Comparison of ENCODE assay signal across 26 cellular contexts in the genomic region with DNA sequence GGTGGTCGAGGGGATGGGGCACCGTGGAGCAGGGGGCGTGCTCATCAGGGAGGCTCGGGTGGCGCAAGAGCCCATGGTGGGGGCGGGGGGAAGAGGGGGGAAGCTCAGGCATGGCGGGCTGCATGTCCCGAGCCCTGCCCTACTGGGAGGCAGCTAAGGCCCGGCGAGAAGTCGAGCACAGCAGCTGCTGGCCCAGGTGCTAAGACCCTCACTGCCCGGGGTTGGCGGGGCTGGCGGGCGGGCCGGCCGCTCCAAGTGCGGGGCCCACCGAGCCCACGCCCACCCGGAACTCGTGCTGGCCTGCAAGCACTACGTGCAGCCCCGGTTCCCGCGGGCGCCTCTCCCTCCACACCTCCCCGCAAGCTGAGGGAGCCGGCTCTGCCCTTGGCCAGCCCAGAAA.
"Had no signal": no experiment of that assay in that cellular context is flagged by ENCODE, and none has a peak within 500 bp of the region (broad histone marks: within the 10 kb centered on the region; RNA-seq: fewer than 3 reads in every experiment).

No MANE protein-coding gene starts in this region.

- H3K27ac ChIP-seq: brain microvascular endothelial cell, coronary artery, dorsolateral prefrontal cortex, VCaP had no signal

- ATAC-seq: activated naive CD4-positive, alpha-beta T cell treated with anti-CD3 and anti-CD28 coated beads, Interleukin-2, amount 50 U/mL, for 72 hours; activated T-cell treated with anti-CD3 and anti-CD28 coated beads, Interleukin-2, amount 50 U/mL, for 72 hours; esophagus mucosa; WTC11 had no signal

- H3K4me3 Mint-ChIP-seq: activated CD4-positive, alpha-beta memory T cell treated with anti-CD3 and anti-CD28 coated beads, Interleukin-2, amount 10 ng/mL, durations not matched to agents 7 days and 5 days; activated CD4-positive, alpha-beta T cell treated with anti-CD3 and anti-CD28 coated beads, Interleukin-2, amount 10 ng/mL, durations not matched to agents 7 days and 5 days; activated naive CD4-positive, alpha-beta T cell treated with anti-CD3 and anti-CD28 coated beads, Interleukin-2, amount 10 ng/mL, durations not matched to agents 7 days and 5 days; activated naive CD8-positive, alpha-beta T cell treated with anti-CD3 and anti-CD28 coated beads, Interleukin-2, amount 10 ng/mL, durations not matched to agents 7 days and 5 days; activated T-cell treated with anti-CD3 and anti-CD28 coated beads, Interleukin-2, amount 50 U/mL, for 24 hours; activated T-cell treated with anti-CD3 and anti-CD28 coated beads, Interleukin-2, amount 50 U/mL, for 72 hours; central memory CD8-positive, alpha-beta T cell; dendritic cell treated with granulocyte-macrophage colony-stimulating factor and Interleukin-4, amounts not matched to agents 40 ng/mL and 50 ng/mL, for 4 days; endodermal cell; WTC11 had no signal

- H3K9me3 Mint-ChIP-seq: activated CD4-positive, alpha-beta memory T cell treated with anti-CD3 and anti-CD28 coated beads, Interleukin-2, amount 10 ng/mL, durations not matched to agents 7 days and 5 days; activated CD4-positive, alpha-beta T cell treated with anti-CD3 and anti-CD28 coated beads, Interleukin-2, amount 10 ng/mL, durations not matched to agents 7 days and 5 days; activated naive CD4-positive, alpha-beta T cell treated with anti-CD3 and anti-CD28 coated beads, Interleukin-2, amount 10 ng/mL, durations not matched to agents 7 days and 5 days; activated naive CD8-positive, alpha-beta T cell treated with anti-CD3 and anti-CD28 coated beads, Interleukin-2, amount 10 ng/mL, durations not matched to agents 7 days and 5 days; activated T-cell treated with anti-CD3 and anti-CD28 coated beads, Interleukin-2, amount 50 U/mL, for 24 hours; activated T-cell treated with anti-CD3 and anti-CD28 coated beads, Interleukin-2, amount 50 U/mL, for 72 hours; central memory CD8-positive, alpha-beta T cell; dendritic cell treated with granulocyte-macrophage colony-stimulating factor and Interleukin-4, amounts not matched to agents 40 ng/mL and 50 ng/mL, for 4 days had no signal

- DNase-seq: activated CD4-positive, alpha-beta memory T cell treated with anti-CD3 and anti-CD28 coated beads, Interleukin-2, amount 10 ng/mL, durations not matched to agents 7 days and 5 days; activated CD4-positive, alpha-beta T cell treated with anti-CD3 and anti-CD28 coated beads for 1 hour; activated CD4-positive, alpha-beta T cell treated with anti-CD3 and anti-CD28 coated beads for 4 hours; activated CD4-positive, alpha-beta T cell treated with anti-CD3 and anti-CD28 coated beads, Interleukin-2, amount 10 ng/mL, durations not matched to agents 7 days and 5 days; activated CD4-positive, alpha-beta T cell treated with anti-CD3 and anti-CD28 coated beads, Interleukin-2, amount 50 U/mL, for 4 hours; activated CD8-positive, alpha-beta memory T cell treated with anti-CD3 and anti-CD28 coated beads, Interleukin-2, amount 50 U/mL, for 48 hours; activated gamma-delta T cell; activated naive CD4-positive, alpha-beta T cell; activated naive CD4-positive, alpha-beta T cell treated with anti-CD3 and anti-CD28 coated beads, Interleukin-2, amount 10 ng/mL, durations not matched to agents 7 days and 5 days; activated naive CD8-positive, alpha-beta T cell treated with anti-CD3 and anti-CD28 coated beads, Interleukin-2, amount 10 ng/mL, durations not matched to agents 7 days and 5 days; activated T-cell treated with anti-CD3 and anti-CD28 coated beads for 4 hours; activated T-cell treated with anti-CD3 and anti-CD28 coated beads, Interleukin-2, amount 50 U/mL, for 24 hours; activated T-cell treated with anti-CD3 and anti-CD28 coated beads, Interleukin-2, amount 50 U/mL, for 72 hours; brain microvascular endothelial cell; dorsolateral prefrontal cortex; effector memory CD4-positive, alpha-beta T cell; endodermal cell; foreskin fibroblast; head of caudate nucleus had no signal

- H3K36me3 Mint-ChIP-seq: activated naive CD4-positive, alpha-beta T cell treated with anti-CD3 and anti-CD28 coated beads, Interleukin-2, amount 10 ng/mL, durations not matched to agents 7 days and 5 days; activated naive CD4-positive, alpha-beta T cell treated with anti-CD3 and anti-CD28 coated beads, Interleukin-2, amount 50 U/mL, for 72 hours; activated naive CD8-positive, alpha-beta T cell treated with anti-CD3 and anti-CD28 coated beads, Interleukin-2, amount 10 ng/mL, durations not matched to agents 7 days and 5 days; WTC11 had no signal

- H3K4me1 Mint-ChIP-seq: activated CD4-positive, alpha-beta memory T cell treated with anti-CD3 and anti-CD28 coated beads, Interleukin-2, amount 10 ng/mL, durations not matched to agents 7 days and 5 days; activated CD4-positive, alpha-beta T cell treated with anti-CD3 and anti-CD28 coated beads, Interleukin-2, amount 10 ng/mL, durations not matched to agents 7 days and 5 days; activated naive CD4-positive, alpha-beta T cell treated with anti-CD3 and anti-CD28 coated beads, Interleukin-2, amount 10 ng/mL, durations not matched to agents 7 days and 5 days; activated naive CD8-positive, alpha-beta T cell treated with anti-CD3 and anti-CD28 coated beads, Interleukin-2, amount 10 ng/mL, durations not matched to agents 7 days and 5 days; central memory CD8-positive, alpha-beta T cell; endodermal cell; WTC11 had no signal

- H3K27me3 Mint-ChIP-seq: dendritic cell treated with granulocyte-macrophage colony-stimulating factor and Interleukin-4, amounts not matched to agents 40 ng/mL and 50 ng/mL, for 4 days had no signal

- H3K27ac Mint-ChIP-seq: activated CD4-positive, alpha-beta memory T cell treated with anti-CD3 and anti-CD28 coated beads, Interleukin-2, amount 10 ng/mL, durations not matched to agents 7 days and 5 days; activated CD4-positive, alpha-beta T cell treated with anti-CD3 and anti-CD28 coated beads, Interleukin-2, amount 10 ng/mL, durations not matched to agents 7 days and 5 days; activated naive CD4-positive, alpha-beta T cell treated with anti-CD3 and anti-CD28 coated beads, Interleukin-2, amount 10 ng/mL, durations not matched to agents 7 days and 5 days; activated naive CD4-positive, alpha-beta T cell treated with anti-CD3 and anti-CD28 coated beads, Interleukin-2, amount 50 U/mL, for 72 hours; activated naive CD8-positive, alpha-beta T cell treated with anti-CD3 and anti-CD28 coated beads, Interleukin-2, amount 10 ng/mL, durations not matched to agents 7 days and 5 days; activated T-cell treated with anti-CD3 and anti-CD28 coated beads, Interleukin-2, amount 50 U/mL, for 24 hours; activated T-cell treated with anti-CD3 and anti-CD28 coated beads, Interleukin-2, amount 50 U/mL, for 72 hours; dendritic cell treated with granulocyte-macrophage colony-stimulating factor and Interleukin-4, amounts not matched to agents 40 ng/mL and 50 ng/mL, for 4 days; endodermal cell; WTC11 had no signal

- H3K36me3 ChIP-seq: brain microvascular endothelial cell had no signal

- H3K4me3 ChIP-seq: coronary artery, dorsolateral prefrontal cortex had no signal

- H3K27me3 ChIP-seq: brain microvascular endothelial cell had no signal
